ENCODE assay signal across 9 cellular contexts in the genomic region with DNA sequence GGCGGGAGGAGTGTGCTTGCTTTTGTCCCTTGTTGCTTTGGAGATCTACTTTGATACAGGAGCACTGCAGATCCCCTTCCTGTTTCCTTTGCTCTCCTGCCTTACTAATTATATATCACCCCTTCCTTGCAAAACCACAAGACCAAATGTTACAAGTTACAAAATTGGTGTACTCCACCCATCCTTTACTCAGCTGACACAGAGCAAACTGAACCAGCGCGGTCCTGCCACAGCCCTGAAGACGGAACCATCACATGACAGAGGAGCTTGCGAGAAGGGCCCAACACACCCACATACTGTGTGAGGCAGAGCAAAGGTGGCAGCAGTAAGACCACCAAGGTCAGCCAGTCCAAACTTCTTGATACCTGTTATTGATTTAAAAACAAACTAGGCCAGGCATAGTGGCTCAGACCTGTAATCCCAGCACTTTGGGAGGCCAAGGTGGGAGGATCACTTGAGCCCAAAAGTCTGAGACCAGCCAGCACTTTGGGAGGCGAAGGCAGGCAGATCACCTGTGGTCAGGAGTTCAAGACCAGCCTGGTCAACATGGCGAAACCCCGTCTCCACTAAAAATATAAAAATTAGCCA. TPM values are rescaled to one million over a fixed set of nuclear protein-coding genes. Genes with fewer than 3 reads are reported as not detected.
DNase-seq lines count a peak whose midpoint lies in the region; ATAC-seq and TF ChIP-seq lines count a peak whose summit lies in the region.
"Had no signal": no experiment of that assay in that cellular context is flagged by ENCODE, and none has a peak within 500 bp of the region (broad histone marks: within the 10 kb centered on the region; RNA-seq: fewer than 3 reads in every experiment).

No MANE protein-coding gene starts in this region.

- DNase-seq in MM.1S (peak; percentile 88), esophagus squamous epithelium (lab: John Stamatoyannopoulos, UW) (peak; percentile 32), mesendoderm (no peak), DMS 273 (lab: John Stamatoyannopoulos, UW; ENCODE audit: unreplicated experiment) (no peak)
- peak; percentile 63 for DNase-seq in activated CD8-positive, alpha-beta memory T cell treated with anti-CD3 and anti-CD28 coated beads, Interleukin-2, amount 50 U/mL, for 1 hour (ENCODE audit: extremely low read depth)

- H4K20me1 ChIP-seq in MM.1S (ENCODE audit: insufficient read depth, low read length), result no peaks in the 10 kb centered on the region

- peak overlapping the region; percentile 81 for H3K4me2 ChIP-seq in MM.1S (ENCODE audit: low read depth, low read length)
- peak overlapping the region; percentile 34 for H3K4me2 ChIP-seq in skeletal muscle satellite cell (ENCODE audit: low read length)
- H3K4me2 ChIP-seq in mesendoderm (ENCODE audit: low read length), result no peak overlapping the region

- peak in 1 of 4 donors; percentile 55 for TF ChIP-seq POLR2A in esophagus squamous epithelium (IDR thresholded peaks at IDR 0.05)

- no peak overlapping the region for H3K56ac ChIP-seq in mesendoderm (ENCODE audit: low read length)

- WGBS in esophagus squamous epithelium, 2 donors, result 40 to 62% methylated on average over 7 of the region's 8 CpGs
- WGBS in mesendoderm (ENCODE audit: extremely low coverage, insufficient coverage, low lambda C conversion rate), result no CpG with 5 or more reads among the region's 8 CpGs

- H3K9me2 ChIP-seq in MM.1S (replicated peaks; ENCODE audit: insufficient read depth, low read length), result no peaks in the 10 kb centered on the region

- H3F3A ChIP-seq in MM.1S (ENCODE audit: insufficient read depth, low read length), result peaks cover 41% of the 10 kb centered on the region

- peaks cover 2% of the 10 kb centered on the region for H3K79me1 ChIP-seq in mesendoderm (ENCODE audit: low read length)

- H3K27ac ChIP-seq in MM.1S (ENCODE audit: low read length) (peak overlapping the region; percentile 98), esophagus squamous epithelium (peak overlapping the region; percentile 36 to 86 (median 72)), mesendoderm (ENCODE audit: low read depth, low read length) (no peak overlapping the region)
- H3K27ac ChIP-seq: SJSA1 had no signal

- H3K27me3 ChIP-seq in MM.1S (replicated peaks; ENCODE audit: insufficient read depth, low read length), result no peaks in the 10 kb centered on the region
- H3K27me3 ChIP-seq in esophagus squamous epithelium, result no peaks in the 10 kb centered on the region
- no peaks in the 10 kb centered on the region for H3K27me3 ChIP-seq in skeletal muscle satellite cell (ENCODE audit: control insufficient read depth, insufficient read depth, low read length)
- no peaks in the 10 kb centered on the region for H3K27me3 ChIP-seq in mesendoderm (ENCODE audit: insufficient read depth, low read length, poor library complexity)
- H3K27me3 ChIP-seq: SJSA1 had no signal

- no peak overlapping the region for H3K23ac ChIP-seq in mesendoderm (ENCODE audit: low read length)

- H3K36me3 ChIP-seq in MM.1S (replicated peaks; ENCODE audit: insufficient read depth, low read length), result no peaks in the 10 kb centered on the region
- H3K36me3 ChIP-seq in esophagus squamous epithelium, result peaks cover 0 to 6% (median 0%) of the 10 kb centered on the region in 3 donors
- no peaks in the 10 kb centered on the region for H3K36me3 ChIP-seq in skeletal muscle satellite cell (ENCODE audit: insufficient read depth, low read length)
- no peaks in the 10 kb centered on the region for H3K36me3 ChIP-seq in mesendoderm (ENCODE audit: control insufficient read depth, insufficient read depth, low read length)
- H3K36me3 ChIP-seq: SJSA1 had no signal

- intact Hi-C loops in esophagus squamous epithelium (cut with DNase I), result no loop called here

- peaks cover 88% of the 10 kb centered on the region for H3K79me2 ChIP-seq in MM.1S (ENCODE audit: low read length)
- no peaks in the 10 kb centered on the region for H3K79me2 ChIP-seq in mesendoderm (ENCODE audit: control insufficient read depth, insufficient read depth, low read length)

- ATAC-seq in GM19025 (IDR thresholded peaks at IDR 0.05; ENCODE audit: low read depth, unreplicated experiment) (peak; percentile 54), GM18858 (IDR thresholded peaks at IDR 0.05; ENCODE audit: unreplicated experiment) (no peak)

- no peak overlapping the region for H4K8ac ChIP-seq in mesendoderm (ENCODE audit: low read depth, low read length)

- H3K4me3 ChIP-seq in MM.1S (ENCODE audit: low read length) (peak overlapping the region; percentile 43), esophagus squamous epithelium (no peak overlapping the region), skeletal muscle satellite cell (ENCODE audit: low read length) (no peak overlapping the region), mesendoderm (ENCODE audit: low read length) (no peak overlapping the region)
- H3K4me3 ChIP-seq: SJSA1 had no signal

- no peak overlapping the region for H2BK5ac ChIP-seq in mesendoderm (ENCODE audit: low read length)

- H2AK5ac ChIP-seq in mesendoderm (ENCODE audit: low read length), result no peak overlapping the region

- TF ChIP-seq CTCF in MM.1S (IDR thresholded peaks at IDR 0.05; ENCODE audit: low read length), result no peak
- no peak for TF ChIP-seq CTCF in esophagus squamous epithelium (IDR thresholded peaks at IDR 0.05)

- H2BK120ac ChIP-seq in mesendoderm (ENCODE audit: low read depth, low read length), result no peak overlapping the region

- H4K5ac ChIP-seq in mesendoderm (ENCODE audit: low read length), result no peak overlapping the region

- H2BK15ac ChIP-seq in mesendoderm (replicated peaks; ENCODE audit: low read depth), result no peak overlapping the region

- no peak overlapping the region for H3K4ac ChIP-seq in mesendoderm (ENCODE audit: low read depth, low read length)

- H3K9ac ChIP-seq in MM.1S (ENCODE audit: low read length) (peak overlapping the region; percentile 82), skeletal muscle satellite cell (ENCODE audit: low read depth, low read length) (no peak overlapping the region), mesendoderm (ENCODE audit: low read length) (no peak overlapping the region)

- H3K4me1 ChIP-seq in MM.1S (ENCODE audit: low read length) (peaks cover 72% of the 10 kb centered on the region), esophagus squamous epithelium (peaks cover 30 to 71% (median 40%) of the 10 kb centered on the region in 3 donors), skeletal muscle satellite cell (ENCODE audit: control insufficient read depth, insufficient read depth, low read length) (peaks cover 27% of the 10 kb centered on the region), mesendoderm (ENCODE audit: control insufficient read depth, low read depth, low read length) (no peaks in the 10 kb centered on the region)

- no peak overlapping the region for H3K18ac ChIP-seq in mesendoderm (ENCODE audit: low read length)

- H3K9me3 ChIP-seq in MM.1S (replicated peaks; ENCODE audit: insufficient read depth, low read length) (no peaks in the 10 kb centered on the region), esophagus squamous epithelium (no peaks in the 10 kb centered on the region), skeletal muscle satellite cell (replicated peaks; ENCODE audit: low read length) (no peaks in the 10 kb centered on the region)
- H3K9me3 ChIP-seq: SJSA1 had no signal

- no peak overlapping the region for H2AFZ ChIP-seq in MM.1S (ENCODE audit: low read length)

RNA-seq across cellular contexts. Expression of gene CYTH1, which starts 33.2 kb away (rescaled TPM):
- 10 to 100 TPM; 42.1 to 86.7 (median 67.5) TPM for total RNA-seq in esophagus squamous epithelium
- 7.6 and 8.9 TPM in 2 replicates for total RNA-seq in skeletal muscle satellite cell (2012; rRNA removed)
- 6.8 TPM for polyA plus RNA-seq in mesendoderm (2013, experiment 1 of 2)
- polyA plus RNA-seq in mesendoderm (2013, experiment 2 of 2), result 6.3 TPM

Comparison
In these comparisons a context has a peak if more than half of its experiments do, and no peak if none do; other contexts are left out.
1. DNase-seq: peak in MM.1S (single experiment), activated CD8-positive, alpha-beta memory T cell treated with anti-CD3 and anti-CD28 coated beads, Interleukin-2, amount 50 U/mL, for 1 hour (single experiment) and esophagus squamous epithelium (single experiment); none in mesendoderm (single experiment) and DMS 273 (single experiment).